Comparison of ENCODE assay signal across 25 cellular contexts in genomic region chr1:102799496-102799895, GRCh38.
DNase-seq lines count a peak whose midpoint lies in the region; ATAC-seq and TF ChIP-seq lines count a peak whose summit lies in the region.
"Had no signal": no experiment of that assay in that cellular context is flagged by ENCODE, and none has a peak within 500 bp of the region (broad histone marks: within the 10 kb centered on the region; RNA-seq: fewer than 3 reads in every experiment).

No MANE protein-coding gene starts in this region.

- no peak overlapping the region for H2BK20ac ChIP-seq in IMR-90 (ENCODE audit: low read depth, low read length)

- H3K27ac ChIP-seq in IMR-90 (ENCODE audit: insufficient read depth, low read length) (no peak overlapping the region), osteoblast (ENCODE audit: low read depth, low read length) (no peak overlapping the region), stomach (no peak overlapping the region)
- H3K27ac ChIP-seq: ascending aorta, BLaER1, esophagus muscularis mucosa had no signal

- CTCF ChIA-PET in IMR-90 (lab: Yijun Ruan, JAX), result interaction anchor here (0.6 kb wide), 1 partner anchor 128 kb away, joined by 3 read pairs; no protein-coding TSS in a partner anchor

- TF ChIP-seq CTCF in IMR-90 (conservative IDR thresholded peaks at IDR 0.05; ENCODE audit: low read depth, low read length) (no peak), choroid plexus epithelial cell (conservative IDR thresholded peaks at IDR 0.05; ENCODE audit: low read depth, low read length) (no peak), osteoblast (IDR thresholded peaks at IDR 0.05; ENCODE audit: extremely low read depth, low read depth, low read length) (no peak), stomach (IDR thresholded peaks at IDR 0.05) (no peak)

- no peaks in the 10 kb centered on the region for H3K9me3 ChIP-seq in IMR-90 (ENCODE audit: control insufficient read depth, insufficient read depth, low read length)
- no peaks in the 10 kb centered on the region for H3K9me3 ChIP-seq in osteoblast (ENCODE audit: low read depth, low read length)
- H3K9me3 ChIP-seq in stomach, result peaks cover 0 to 2% (median 0%) of the 10 kb centered on the region in 4 donors
- H3K9me3 ChIP-seq: ascending aorta, BLaER1, esophagus muscularis mucosa had no signal

- dilution Hi-C loops in IMR-90 (cut with HindIII; ENCODE audit: low sequenced_read_pairs, unreplicated experiment), result no loop called here

- no peak for TF ChIP-seq RAD21 in IMR-90 (IDR thresholded peaks at IDR 0.05; ENCODE audit: low read length)

- H3K4me2 ChIP-seq in IMR-90 (ENCODE audit: low read depth, low read length), result no peak overlapping the region
- H3K4me2 ChIP-seq in osteoblast (ENCODE audit: insufficient read depth, low read length), result no peak overlapping the region
- H3K4me2 ChIP-seq: BLaER1 had no signal

- H2BK120ac ChIP-seq in IMR-90 (ENCODE audit: low read depth, low read length), result no peak overlapping the region

- POLR2A ChIA-PET in IMR-90 (lab: Charles Lee; ENCODE audit: unreplicated experiment), result no interaction called here

- H3K4me1 ChIP-seq in IMR-90 (ENCODE audit: control insufficient read depth, insufficient read depth, low read length), result no peaks in the 10 kb centered on the region; the same call in 1 of the 2 replicates
- peaks cover 6% of the 10 kb centered on the region for H3K4me1 ChIP-seq in osteoblast (ENCODE audit: insufficient read depth, low read length)
- H3K4me1 ChIP-seq in stomach, result no peaks in the 10 kb centered on the region
- H3K4me1 ChIP-seq: ascending aorta, BLaER1 had no signal

- WGBS in IMR-90 (ENCODE audit: extremely low coverage in 2 of 2, insufficient read length in 1 of 2), 2 experiments, result no CpG with 5 or more reads among the region's 1 CpG
- 38 to 55% (median 50%) methylated on average over 1 of the region's 1 CpG for WGBS in stomach, 5 donors

- no peak; the same call in 1 of the 2 replicates for ATAC-seq in IMR-90 (ENCODE audit: low read depth)
- ATAC-seq: right cardiac atrium had no signal

- H4K20me1 ChIP-seq in IMR-90 (ENCODE audit: insufficient read depth, low read length) (no peaks in the 10 kb centered on the region), osteoblast (ENCODE audit: insufficient read depth, low read length) (no peaks in the 10 kb centered on the region)
- H4K20me1 ChIP-seq: BLaER1 had no signal

- no peak overlapping the region for H3K14ac ChIP-seq in IMR-90 (replicated peaks; ENCODE audit: low read depth, low read length)

- no peak overlapping the region for H4K8ac ChIP-seq in IMR-90 (ENCODE audit: low read depth in 2 of 2, low read length in 2 of 2)

- H3K4ac ChIP-seq in IMR-90 (ENCODE audit: low read depth, low read length), result no peak overlapping the region

- H3K56ac ChIP-seq in IMR-90 (ENCODE audit: extremely low read depth, insufficient read depth, low read length), result no peak overlapping the region

- no peak overlapping the region for H3K18ac ChIP-seq in IMR-90 (ENCODE audit: low read depth, low read length)

- no peak overlapping the region for H3K23ac ChIP-seq in IMR-90 (ENCODE audit: low read depth, low read length)

- no peak overlapping the region for H4K5ac ChIP-seq in IMR-90 (ENCODE audit: low read depth, low read length)

- TF ChIP-seq POLR2A in IMR-90 (IDR thresholded peaks at IDR 0.05; ENCODE audit: low read depth, low read length) (no peak), stomach (IDR thresholded peaks at IDR 0.05) (no peak)

- H3K79me2 ChIP-seq in osteoblast (ENCODE audit: insufficient read depth, low read length), result no peaks in the 10 kb centered on the region

- H3K4me3 ChIP-seq in IMR-90 (ENCODE audit: insufficient read depth, low read depth, low read length) (no peak overlapping the region), choroid plexus epithelial cell (ENCODE audit: low read depth, low read length) (no peak overlapping the region), osteoblast (ENCODE audit: insufficient read depth, low read length) (no peak overlapping the region), stomach (no peak overlapping the region)
- H3K4me3 ChIP-seq: ascending aorta, BLaER1, esophagus muscularis mucosa had no signal

- no peaks in the 10 kb centered on the region for H3K27me3 ChIP-seq in IMR-90 (ENCODE audit: control insufficient read depth, insufficient read depth, low read length)
- no peaks in the 10 kb centered on the region for H3K27me3 ChIP-seq in osteoblast (ENCODE audit: insufficient read depth, low read length)
- no peaks in the 10 kb centered on the region for H3K27me3 ChIP-seq in stomach
- H3K27me3 ChIP-seq: ascending aorta, BLaER1, esophagus muscularis mucosa had no signal

- H4K91ac ChIP-seq in IMR-90 (ENCODE audit: insufficient read depth, low read depth, low read length), result no peak overlapping the region

- DNase-seq in AG08396 (ENCODE audit: low spot score) (peak; percentile 3), IMR-90 (peak; percentile 59), choroid plexus epithelial cell (ENCODE audit: low read depth) (peak; percentile 67), osteoblast (ENCODE audit: insufficient read length, low spot score, missing footprints) (no peak), stomach (no peak), OCI-M1 (lab: John Stamatoyannopoulos, UW) (no peak), NCI-H1417 (lab: John Stamatoyannopoulos, UW) (no peak)
- no peak for DNase-seq in stimulated activated CD4-positive, alpha-beta T cell treated with anti-CD3 and anti-CD28 coated beads, Interleukin-2, amount 100 ng/mL, for 24 hours
- DNase-seq: activated B cell treated with CpG ODN at 0.5 μM for 24 hours; activated CD4-positive, alpha-beta T cell treated with anti-CD3 and anti-CD28 coated beads, Interleukin-2, amount 50 U/mL, for 48 hours; activated CD8-positive, alpha-beta memory T cell treated with anti-CD3 and anti-CD28 coated beads, Interleukin-2, amount 50 U/mL, for 4 hours; COR-L47; DND-41; H9; Karpas-422; NCI-H1048; NCI-H2081 treated with DMSO at 0.1 percent for 48 hours; NCI-H345; NCI-H748 treated with DMSO at 0.1 percent for 48 hours; right cardiac atrium; stimulated activated CD4-positive, alpha-beta T cell treated with anti-CD3 and anti-CD28 coated beads, Interleukin-15, amount 100 ng/mL, for 24 hours; T1000 had no signal

- intact Hi-C loops in IMR-90 (cut with micrococcal nuclease), result no loop called here
- intact Hi-C loops in stomach (cut with DNase I; ENCODE audit: low total_unique reads), result no loop called here

- H3K79me1 ChIP-seq in IMR-90 (ENCODE audit: low read depth in 1 of 2, low read length in 2 of 2), result no peaks in the 10 kb centered on the region

- no peak overlapping the region for H3K9ac ChIP-seq in IMR-90 (ENCODE audit: low read depth, low read length)
- H3K9ac ChIP-seq: BLaER1 had no signal

- H3K36me3 ChIP-seq in IMR-90 (ENCODE audit: control insufficient read depth, insufficient read depth, low read length), result no peaks in the 10 kb centered on the region
- H3K36me3 ChIP-seq in osteoblast (ENCODE audit: insufficient read depth, low read length), result no peaks in the 10 kb centered on the region
- no peaks in the 10 kb centered on the region for H3K36me3 ChIP-seq in stomach
- H3K36me3 ChIP-seq: ascending aorta, BLaER1, esophagus muscularis mucosa had no signal

- TF ChIP-seq EP300 in stomach (IDR thresholded peaks at IDR 0.05), result no peak

- H3K9me1 ChIP-seq in IMR-90 (ENCODE audit: insufficient read depth, low read length), result no peaks in the 10 kb centered on the region

- no peak overlapping the region for H2AFZ ChIP-seq in IMR-90 (replicated peaks; ENCODE audit: low read length, poor library complexity)
- peak overlapping the region; percentile 82 for H2AFZ ChIP-seq in osteoblast (ENCODE audit: low read length)

- H2AK9ac ChIP-seq in IMR-90 (replicated peaks; ENCODE audit: low read depth, low read length, poor library complexity), result no peak overlapping the region

- in situ Hi-C loops in IMR-90 (cut with MboI; ENCODE audit: low sequenced_read_pairs), result no loop called here

- H2AK5ac ChIP-seq in IMR-90 (ENCODE audit: low read depth, low read length), result no peak overlapping the region

- H2BK15ac ChIP-seq in IMR-90 (ENCODE audit: low read depth, low read length), result no peak overlapping the region

- no peak overlapping the region for H2BK5ac ChIP-seq in IMR-90 (ENCODE audit: low read depth, low read length, poor library complexity, severe bottlenecking)

- no TSS peak for BruUV-seq in IMR-90 (replicated peaks; lab: Mats Ljungman, UMichigan)

TF ChIP-seq in IMR-90, 13 proteins besides CTCF, POLR2A, EP300 and RAD21:
- TF ChIP-seq MXI1 (IDR thresholded peaks at IDR 0.05; ENCODE audit: borderline replicate concordance, low read depth, low read length) (no peak), SMC3 (IDR thresholded peaks at IDR 0.05; ENCODE audit: low read depth, low read length) (no peak), RCOR1 (IDR thresholded peaks at IDR 0.05; ENCODE audit: insufficient replicate concordance, low read length) (no peak), ELK1 (IDR thresholded peaks at IDR 0.05; ENCODE audit: borderline replicate concordance, low read depth, low read length) (no peak), CHD1 (IDR thresholded peaks at IDR 0.05; ENCODE audit: low read depth, low read length) (no peak), NFE2L2 (IDR thresholded peaks at IDR 0.05; ENCODE audit: low read depth, low read length) (no peak), MAZ (IDR thresholded peaks at IDR 0.05; ENCODE audit: borderline replicate concordance, low read depth, low read length) (no peak), FOS (IDR thresholded peaks at IDR 0.05; ENCODE audit: low read depth, low read length) (no peak), USF2 (IDR thresholded peaks at IDR 0.05; ENCODE audit: low read depth, low read length) (no peak), BHLHE40 (IDR thresholded peaks at IDR 0.05; ENCODE audit: low read depth, low read length) (no peak), RFX5 (IDR thresholded peaks at IDR 0.05; ENCODE audit: low read depth, low read length) (no peak), MAFK (IDR thresholded peaks at IDR 0.05; ENCODE audit: low read depth, low read length) (no peak), CEBPB (IDR thresholded peaks at IDR 0.05; ENCODE audit: low read depth, low read length) (no peak)
TF ChIP-seq in IMR-90: peak in this region for 0.

Comparison
In these comparisons a context has a peak if more than half of its experiments do, and no peak if none do; other contexts are left out.
1. DNase-seq: peak in AG08396 (single experiment), IMR-90 (single experiment) and choroid plexus epithelial cell (single experiment); none in osteoblast (single experiment), stimulated activated CD4-positive, alpha-beta T cell treated with anti-CD3 and anti-CD28 coated beads, Interleukin-2, amount 100 ng/mL, for 24 hours (0 of 2), stomach (single experiment), OCI-M1 (single experiment) and NCI-H1417 (0 of 3).